10 cellular contexts compared by ENCODE assay signal in the genomic region with DNA sequence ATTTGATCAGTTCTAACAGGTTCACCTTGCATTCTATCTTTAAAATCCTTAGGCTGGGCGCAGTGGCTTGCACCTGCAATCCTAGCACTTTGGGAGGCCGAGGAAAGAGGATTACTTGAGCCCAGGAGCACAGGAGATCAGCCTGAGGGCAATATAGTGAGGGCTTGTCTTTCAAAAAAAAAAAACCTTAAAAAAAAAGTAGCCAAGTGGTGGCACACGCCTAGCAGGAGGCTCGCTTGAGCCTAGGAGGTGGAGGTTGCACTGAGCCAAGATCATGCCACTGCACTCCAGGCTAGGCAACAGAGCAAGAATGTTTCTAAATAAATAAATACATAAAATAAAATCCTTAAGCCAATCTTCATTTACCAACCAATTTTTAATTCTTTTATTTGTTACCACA.
DNase-seq lines count a peak whose midpoint lies in the region; ATAC-seq, FAIRE-seq and TF ChIP-seq lines count a peak whose summit lies in the region.
"Had no signal": no experiment of that assay in that cellular context is flagged by ENCODE, and none has a peak within 500 bp of the region (broad histone marks: within the 10 kb centered on the region; RNA-seq: fewer than 3 reads in every experiment).

No MANE protein-coding gene starts in this region.

- H3K4me2 ChIP-seq in Loucy (ENCODE audit: low read depth, low read length, poor library complexity, severe bottlenecking) (peak overlapping the region; percentile 82), neural progenitor cell (peak overlapping the region; percentile 84), osteoblast (ENCODE audit: insufficient read depth, low read length) (no peak overlapping the region)

- H3K27ac ChIP-seq in neural progenitor cell (no peak overlapping the region), osteoblast (ENCODE audit: low read depth, low read length) (no peak overlapping the region)

- peaks cover 34% of the 10 kb centered on the region for H3K36me3 Mint-ChIP-seq in central memory CD8-positive, alpha-beta T cell (ENCODE audit: insufficient read depth)
- H3K36me3 Mint-ChIP-seq in neural progenitor cell: no peaks in the 10 kb centered on the region

- H3K4me3 ChIP-seq in GM06990 (replicated peaks; ENCODE audit: low read depth, low read length) (peak overlapping the region; percentile 66), Loucy (ENCODE audit: low read length, poor library complexity, severe bottlenecking) (peak overlapping the region; percentile 91), neural progenitor cell (no peak overlapping the region), osteoblast (ENCODE audit: insufficient read depth, low read length) (no peak overlapping the region), foreskin fibroblast (ENCODE audit: low read depth in 1 of 2, low read length in 2 of 2) (no peak overlapping the region)

- peak overlapping the region; percentile 87 for H3K4me3 Mint-ChIP-seq in central memory CD8-positive, alpha-beta T cell
- no peak overlapping the region for H3K4me3 Mint-ChIP-seq in neural progenitor cell

- H3K27me3 ChIP-seq in GM06990 (replicated peaks; ENCODE audit: control insufficient read depth, insufficient read depth, low read length) (no peaks in the 10 kb centered on the region), Loucy (ENCODE audit: insufficient read depth, low read length, poor library complexity, severe bottlenecking) (no peaks in the 10 kb centered on the region), neural progenitor cell (no peaks in the 10 kb centered on the region), osteoblast (ENCODE audit: insufficient read depth, low read length) (peaks cover 7% of the 10 kb centered on the region)
- H3K27me3 ChIP-seq: esophagus muscularis mucosa had no signal

- H3K9me3 ChIP-seq in Loucy (ENCODE audit: insufficient read depth, low read depth, low read length): no peaks in the 10 kb centered on the region
- no peaks in the 10 kb centered on the region for H3K9me3 ChIP-seq in neural progenitor cell (ENCODE audit: low read depth)
- no peaks in the 10 kb centered on the region for H3K9me3 ChIP-seq in osteoblast (ENCODE audit: low read depth, low read length)
- H3K9me3 ChIP-seq: esophagus muscularis mucosa had no signal

- H3K4me1 ChIP-seq in Loucy (ENCODE audit: insufficient read depth, low read length, poor library complexity, severe bottlenecking) (peaks cover 30% of the 10 kb centered on the region), neural progenitor cell (peaks cover 17% of the 10 kb centered on the region), osteoblast (ENCODE audit: insufficient read depth, low read length) (peaks cover 28% of the 10 kb centered on the region)

- no peaks in the 10 kb centered on the region for H3K27me3 Mint-ChIP-seq in central memory CD8-positive, alpha-beta T cell
- peaks cover 2% of the 10 kb centered on the region for H3K27me3 Mint-ChIP-seq in neural progenitor cell (ENCODE audit: insufficient read depth, low read depth)

- H3K9ac ChIP-seq in Loucy (ENCODE audit: low read depth, low read length, poor library complexity, severe bottlenecking) (peak overlapping the region; percentile 92), neural progenitor cell (no peak overlapping the region)

- no peaks in the 10 kb centered on the region for H3K9me2 ChIP-seq in Loucy (replicated peaks; ENCODE audit: low read depth, low read length)

- peaks cover 32% of the 10 kb centered on the region for H3K4me1 Mint-ChIP-seq in central memory CD8-positive, alpha-beta T cell
- H3K4me1 Mint-ChIP-seq in neural progenitor cell: peaks cover 24% of the 10 kb centered on the region

- H3K36me3 ChIP-seq in GM06990 (ENCODE audit: control insufficient read depth, insufficient read depth, low read length) (peaks cover 9% of the 10 kb centered on the region), Loucy (ENCODE audit: insufficient read depth, low read length) (peaks cover 8% of the 10 kb centered on the region; the same call in 1 of the 2 replicates), neural progenitor cell (no peaks in the 10 kb centered on the region), osteoblast (ENCODE audit: insufficient read depth, low read length) (peaks cover 18% of the 10 kb centered on the region)

- DNase-seq in GM06990 (ENCODE audit: extremely low read depth, insufficient read length) (no peak), neural progenitor cell (ENCODE audit: low spot score) (no peak), osteoblast (ENCODE audit: insufficient read length, low spot score, missing footprints) (no peak), foreskin fibroblast (no peak), GM19239 (ENCODE audit: insufficient read length, low spot score) (no peak)
- no peak for DNase-seq in central memory CD8-positive, alpha-beta T cell (ENCODE audit: low spot score in 2 of 2)
- DNase-seq: stimulated activated CD4-positive, alpha-beta T cell treated with anti-CD3 and anti-CD28 coated beads, Interleukin-15, amount 100 ng/mL, for 24 hours had no signal

- no peak for ATAC-seq in central memory CD8-positive, alpha-beta T cell (replicated peaks; ENCODE audit: extremely low read depth, poor library complexity, severe bottlenecking)

- no peak for FAIRE-seq in GM19239 (lab: Jason Lieb, UNC)

- H3K79me2 ChIP-seq in Loucy (ENCODE audit: insufficient read depth, low read length) (peaks cover 35% of the 10 kb centered on the region), neural progenitor cell (ENCODE audit: low read depth) (peaks cover 18% of the 10 kb centered on the region), osteoblast (ENCODE audit: insufficient read depth, low read length) (peaks cover 19% of the 10 kb centered on the region)

- H3K9me3 Mint-ChIP-seq in central memory CD8-positive, alpha-beta T cell: no peaks in the 10 kb centered on the region
- no peaks in the 10 kb centered on the region for H3K9me3 Mint-ChIP-seq in neural progenitor cell
- H3K9me3 Mint-ChIP-seq: T-helper 2 cell treated with Interferon-gamma antibody and Interleukin-4, amounts not matched to agents 5 μg/mL and 100 μg/mL, for 36 hours had no signal

- TF ChIP-seq CTCF in GM06990 (IDR thresholded peaks at IDR 0.05; ENCODE audit: insufficient read depth, low read length, poor library complexity, severe bottlenecking): no peak
- TF ChIP-seq CTCF in Loucy (conservative IDR thresholded peaks at IDR 0.05; ENCODE audit: low read length): no peak
- no peak for TF ChIP-seq CTCF in neural progenitor cell (IDR thresholded peaks at IDR 0.05)
- TF ChIP-seq CTCF in osteoblast (IDR thresholded peaks at IDR 0.05; ENCODE audit: extremely low read depth, low read depth, low read length): no peak
- no peak for TF ChIP-seq CTCF in foreskin fibroblast (IDR thresholded peaks at IDR 0.05; ENCODE audit: low read depth, low read length)

- H4K20me1 ChIP-seq in Loucy (ENCODE audit: insufficient read depth, low read length, poor library complexity, severe bottlenecking) (peaks cover 33% of the 10 kb centered on the region), neural progenitor cell (ENCODE audit: low read depth) (peaks cover 13% of the 10 kb centered on the region), osteoblast (ENCODE audit: insufficient read depth, low read length) (peaks cover 21% of the 10 kb centered on the region)

- H2AFZ ChIP-seq in Loucy (ENCODE audit: low read length) (no peak overlapping the region), neural progenitor cell (replicated peaks) (no peak overlapping the region), osteoblast (ENCODE audit: low read length) (no peak overlapping the region)

- H3K27ac Mint-ChIP-seq in central memory CD8-positive, alpha-beta T cell (ENCODE audit: low read depth): peak overlapping the region; percentile 98
- no peak overlapping the region for H3K27ac Mint-ChIP-seq in neural progenitor cell

- no peaks in the 10 kb centered on the region for H3F3A ChIP-seq in Loucy (ENCODE audit: low read depth)
- H3F3A ChIP-seq in neural progenitor cell (ENCODE audit: low read depth): peaks cover 25% of the 10 kb centered on the region

Comparison
In these comparisons a context has a peak if more than half of its experiments do, and no peak if none do; other contexts are left out.
1. H3K4me3 ChIP-seq: peak in GM06990 (single experiment) and Loucy (single experiment); none in neural progenitor cell (single experiment), osteoblast (single experiment) and foreskin fibroblast (0 of 2).